17 cellular contexts compared by ENCODE assay signal in the genomic region with DNA sequence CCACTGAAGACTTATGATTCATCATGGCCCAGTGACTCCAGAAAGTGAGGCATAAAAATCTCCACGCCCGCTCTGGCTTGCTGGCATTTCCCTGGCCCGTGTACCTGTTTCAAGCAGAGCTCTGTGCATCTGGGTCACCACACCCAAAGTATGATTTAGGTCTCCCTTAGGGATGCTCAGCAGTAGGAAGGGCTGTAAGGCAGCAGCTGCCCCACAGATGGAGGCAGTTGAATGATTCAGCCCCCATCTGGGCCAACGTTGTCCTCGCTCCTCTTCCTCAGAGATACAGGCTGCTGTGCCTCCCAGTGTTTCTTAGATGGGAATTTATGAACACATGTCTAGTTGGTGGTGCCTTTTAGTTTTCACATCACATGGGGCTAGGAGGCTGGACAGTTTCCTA. TPM values are rescaled to one million over a fixed set of nuclear protein-coding genes. Genes with fewer than 3 reads are reported as not detected.
"Had no signal": no experiment of that assay in that cellular context is flagged by ENCODE, and none has a peak within 500 bp of the region (broad histone marks: within the 10 kb centered on the region; RNA-seq: fewer than 3 reads in every experiment).

No MANE protein-coding gene starts in this region.

- H3K27me3 ChIP-seq: MG63 had no signal

- DNase-seq: KBM-7, MG63, NCI-H1092, NCI-H1436, NCI-H187, NCI-H2029, NCI-H2081 treated with DMSO at 0.1 percent for 48 hours, NCI-H2227 treated with DMSO at 0.1 percent for 48 hours, NCI-H526 treated with DMSO at 0.1 percent for 48 hours, NCI-H774, SHP77, SK-N-SH, SW 1271, T-cell had no signal

- H3K27ac ChIP-seq: RWPE1 had no signal

- H3K4me3 ChIP-seq: MG63 had no signal

- H3K36me3 ChIP-seq: MG63 had no signal

- H3K9ac ChIP-seq: SK-N-SH had no signal

- H3K4me2 ChIP-seq: SK-N-SH had no signal

- H3K9me3 ChIP-seq: MG63, SK-N-SH had no signal

- ATAC-seq: Panc1, T-cell had no signal

RNA-seq across cellular contexts. Expression of a gene that starts 21.6 kb away (rescaled TPM):
- total RNA-seq: SK-MEL-5 had no signal
